ENCODE assay signal across 13 cellular contexts in the genomic region with DNA sequence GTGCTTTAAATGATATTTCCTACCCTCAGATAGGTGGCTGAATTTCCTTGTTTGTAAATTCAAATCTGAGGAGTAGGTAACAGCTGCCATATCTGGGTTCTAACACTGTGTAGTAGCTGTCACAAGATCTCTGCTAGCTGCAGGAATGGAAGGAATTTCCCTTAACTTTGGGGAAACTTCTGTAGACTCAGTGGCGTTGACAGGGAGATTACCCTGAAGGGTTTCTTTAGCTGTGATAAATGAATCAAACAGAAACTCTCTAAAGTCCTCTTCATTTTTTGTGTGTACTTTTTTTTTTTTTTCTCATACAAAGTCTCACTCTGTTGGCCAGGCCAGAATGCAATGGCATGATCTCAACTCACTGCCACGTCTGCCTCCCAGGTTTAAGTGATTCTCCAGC. TPM values are rescaled to one million over a fixed set of nuclear protein-coding genes. Genes with fewer than 3 reads are reported as not detected.
A peak's percentile ranks its signal among the peaks of the same experiment; 100 is the strongest.
DNase-seq lines count a peak whose midpoint lies in the region; ATAC-seq, FAIRE-seq and TF ChIP-seq lines count a peak whose summit lies in the region.
"Had no signal": no experiment of that assay in that cellular context is flagged by ENCODE, and none has a peak within 500 bp of the region (broad histone marks: within the 10 kb centered on the region; RNA-seq: fewer than 3 reads in every experiment).

No MANE protein-coding gene starts in this region.

- H3K9me3 ChIP-seq in HepG2 (ENCODE audit: low read length): no peaks in the 10 kb centered on the region

- intact Hi-C loops in head of caudate nucleus (cut with DNase I) (no loop called here), HepG2 (cut with micrococcal nuclease; ENCODE audit: unreplicated experiment) (no loop called here)

- BruUV-seq in HepG2 (replicated peaks; lab: Mats Ljungman, UMichigan): no TSS peak

- no peak for TF ChIP-seq CTCF in fibroblast of pulmonary artery (IDR thresholded peaks at IDR 0.05; ENCODE audit: low read length, missing control alignments)
- TF ChIP-seq CTCF in coronary artery (IDR thresholded peaks at IDR 0.05): no peak
- no peak for TF ChIP-seq CTCF in HepG2 (CRISPR knock-in tag; IDR thresholded peaks at IDR 0.05)

- no peak overlapping the region for H3K4me2 ChIP-seq in HepG2 (ENCODE audit: low read depth, low read length)

- peak; percentile 49 for ATAC-seq in GM21360 (IDR thresholded peaks at IDR 0.05; ENCODE audit: unreplicated experiment)
- ATAC-seq in HepG2: no peak

- H3K27me3 ChIP-seq in HepG2 (ENCODE audit: control insufficient read depth in 1 of 2, insufficient read depth in 2 of 2, low read length in 2 of 2): peaks cover 2 to 14% of the 10 kb centered on the region in 2 experiments; a peak in 4 of 5 replicates
- H3K27me3 ChIP-seq: dorsolateral prefrontal cortex had no signal

- H4K20me1 ChIP-seq in HepG2 (ENCODE audit: insufficient read depth, low read length): no peaks in the 10 kb centered on the region

- TF ChIP-seq POLR2A in HepG2 (IDR thresholded peaks at IDR 0.05; ENCODE audit: insufficient read depth in 1 of 2, low read depth in 2 of 2, low read length in 2 of 2): no peak

- no peak overlapping the region for H2AFZ ChIP-seq in HepG2 (ENCODE audit: low read length)

- H3K27ac ChIP-seq in coronary artery: no peak overlapping the region
- H3K27ac ChIP-seq in HepG2 (ENCODE audit: extremely low read length, insufficient read depth, low read length): no peak overlapping the region
- H3K27ac ChIP-seq: dorsolateral prefrontal cortex had no signal

- in situ Hi-C loops in HepG2 (cut with HindIII; ENCODE audit: extremely low pct_ligation_motif_present, low pct_unique_long_range_greater_than_20kb): no loop called here

- POLR2A ChIA-PET in HepG2 (lab: Yijun Ruan, JAX): no interaction called here

- CTCF ChIA-PET in HepG2 (lab: Yijun Ruan, JAX; ENCODE audit: low intra/inter-chr PET ratio, low total read pairs): no interaction called here

- H3K36me3 ChIP-seq in HepG2 (replicated peaks in 1 of 2; ENCODE audit: control insufficient read depth in 1 of 2, insufficient read depth in 2 of 2, low read length in 2 of 2): no peaks in the 10 kb centered on the region

- no peak for TF ChIP-seq RAD21 in HepG2 (CRISPR knock-in tag; IDR thresholded peaks at IDR 0.05)

- DNase-seq in ELR (ENCODE audit: low read depth) (peak; percentile 41), M059J (ENCODE audit: low read depth) (peak; percentile 46), fibroblast of pulmonary artery (ENCODE audit: low read depth) (peak; percentile 72), coronary artery (ENCODE audit: low spot score) (no peak), head of caudate nucleus (no peak), HepG2 (ENCODE audit: low spot score) (no peak)
- DNase-seq in activated effector memory CD4-positive, alpha-beta T cell treated with Interleukin-2 at 50 U/mL for 16 hours: no peak
- DNase-seq: COR-L47, dorsolateral prefrontal cortex, islet precursor cell, NCI-H2029 treated with DMSO at 0.1 percent for 48 hours had no signal

- TF ChIP-seq EP300 in HepG2 (IDR thresholded peaks at IDR 0.05; ENCODE audit: low read depth in 2 of 2, low read length in 2 of 2): no peak
- no peak for TF ChIP-seq EP300 in HepG2 (CRISPR knock-in tag; IDR thresholded peaks at IDR 0.05; ENCODE audit: borderline replicate concordance)

- 3% methylated on average over 2 of the region's 2 CpGs for WGBS in HepG2 (ENCODE audit: low lambda C conversion rate)

- no peak overlapping the region for H3K9ac ChIP-seq in HepG2 (ENCODE audit: insufficient read depth, low read depth, low read length)

- no peak for FAIRE-seq in HepG2 (lab: Jason Lieb, UNC)

- H3K4me3 ChIP-seq in fibroblast of pulmonary artery (replicated peaks; ENCODE audit: low read depth, low read length) (no peak overlapping the region), coronary artery (no peak overlapping the region), HepG2 (replicated peaks in 1 of 3; ENCODE audit: insufficient read depth in 1 of 3, low read depth in 2 of 3, low read length in 3 of 3) (no peak overlapping the region)
- H3K4me3 ChIP-seq: dorsolateral prefrontal cortex had no signal

- H3K79me2 ChIP-seq in HepG2 (ENCODE audit: insufficient read depth, low read length): no peaks in the 10 kb centered on the region

- peaks cover 14% of the 10 kb centered on the region; the same call in 1 of the 2 replicates for H3K4me1 ChIP-seq in HepG2 (ENCODE audit: insufficient read depth, low read length)

TF ChIP-seq in HepG2, 621 proteins besides CTCF, POLR2A, EP300 and RAD21 (continues in another document):
- no peak for TF ChIP-seq NCOA5 (CRISPR knock-in tag; IDR thresholded peaks at IDR 0.05)
- no peak for TF ChIP-seq ZNF747 (CRISPR knock-in tag; IDR thresholded peaks at IDR 0.05; ENCODE audit: borderline replicate concordance)
- TF ChIP-seq, protein P1, sequence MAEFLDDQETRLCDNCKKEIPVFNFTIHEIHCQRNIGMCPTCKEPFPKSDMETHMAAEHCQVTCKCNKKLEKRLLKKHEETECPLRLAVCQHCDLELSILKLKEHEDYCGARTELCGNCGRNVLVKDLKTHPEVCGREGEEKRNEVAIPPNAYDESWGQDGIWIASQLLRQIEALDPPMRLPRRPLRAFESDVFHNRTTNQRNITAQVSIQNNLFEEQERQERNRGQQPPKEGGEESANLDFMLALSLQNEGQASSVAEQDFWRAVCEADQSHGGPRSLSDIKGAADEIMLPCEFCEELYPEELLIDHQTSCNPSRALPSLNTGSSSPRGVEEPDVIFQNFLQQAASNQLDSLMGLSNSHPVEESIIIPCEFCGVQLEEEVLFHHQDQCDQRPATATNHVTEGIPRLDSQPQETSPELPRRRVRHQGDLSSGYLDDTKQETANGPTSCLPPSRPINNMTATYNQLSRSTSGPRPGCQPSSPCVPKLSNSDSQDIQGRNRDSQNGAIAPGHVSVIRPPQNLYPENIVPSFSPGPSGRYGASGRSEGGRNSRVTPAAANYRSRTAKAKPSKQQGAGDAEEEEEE (CRISPR knock-in tag; IDR thresholded peaks at IDR 0.05; ENCODE audit: borderline replicate concordance): no peak
- no peak for TF ChIP-seq ZNF33B (CRISPR knock-in tag; IDR thresholded peaks at IDR 0.05)
- TF ChIP-seq NR1H2 (CRISPR knock-in tag; IDR thresholded peaks at IDR 0.05; ENCODE audit: borderline replicate concordance, low read depth): no peak
- TF ChIP-seq TCF7L2 (IDR thresholded peaks at IDR 0.05; ENCODE audit: low read depth, low read length): no peak
- no peak for TF ChIP-seq THAP11 (CRISPR knock-in tag; IDR thresholded peaks at IDR 0.05)
- no peak for TF ChIP-seq KMT2B (CRISPR knock-in tag; IDR thresholded peaks at IDR 0.05)
- no peak for TF ChIP-seq TBP (CRISPR knock-in tag; IDR thresholded peaks at IDR 0.05)
- TF ChIP-seq ZFP62 (CRISPR knock-in tag; IDR thresholded peaks at IDR 0.05): no peak

RNA-seq across cellular contexts. Expression of a gene that starts 5.3 kb away (rescaled TPM):
- 45.6 and 73.9 TPM in 2 replicates for total RNA-seq in M059J (2014; rRNA removed; shearing (Covaris generic))
- total RNA-seq in HepG2 (2016; rRNA removed; fragmentation: Illumina TruSeq; extraction: Trizol): not detected in 2 replicates
- total RNA-seq in HepG2 (2016; cell fraction: cytosol; rRNA removed; fragmentation: Illumina TruSeq; extraction: Trizol; ENCODE audit: low read depth): not detected in 2 replicates
- not detected in 2 replicates for total RNA-seq in HepG2 (2016; cell fraction: insoluble cytoplasmic fraction; rRNA removed; fragmentation: Illumina TruSeq; extraction: Trizol)
- total RNA-seq in HepG2 (2016; cell fraction: membrane; rRNA removed; fragmentation: Illumina TruSeq; extraction: Trizol): not detected in 2 replicates
- total RNA-seq in HepG2 (2016; cell fraction: nucleus; rRNA removed; fragmentation: Illumina TruSeq; extraction: Trizol): not detected in 2 replicates
- polyA plus RNA-seq in HepG2 (2011; rRNA removed): 0.03 TPM in 1 of 2 replicates, not detected in the other
- not detected in 2 replicates for polyA plus RNA-seq in HepG2 (2011; cell fraction: cytosol; rRNA removed)
- not detected in 2 replicates for polyA plus RNA-seq in HepG2 (2011; cell fraction: nucleus; rRNA removed)
- polyA plus RNA-seq in HepG2 (2012): not detected in 2 replicates
- not detected in 2 replicates for polyA plus RNA-seq in HepG2 (2016; cell fraction: cytosol; fragmentation: Illumina TruSeq; extraction: Trizol; ENCODE audit: low read depth)
- polyA plus RNA-seq in HepG2 (2016; cell fraction: insoluble cytoplasmic fraction; fragmentation: Illumina TruSeq; extraction: Trizol; ENCODE audit: low read depth): not detected in 2 replicates
- polyA plus RNA-seq in HepG2 (2016; cell fraction: membrane; fragmentation: Illumina TruSeq; extraction: Trizol; ENCODE audit: low read depth): not detected in 2 replicates
- not detected in 2 replicates for polyA plus RNA-seq in HepG2 (2016; cell fraction: nucleus; fragmentation: Illumina TruSeq; extraction: Trizol; ENCODE audit: insufficient read depth, low read depth)
- polyA minus RNA-seq in HepG2 (2011; rRNA and poly(A)+ RNA removed; ENCODE audit: low replicate concordance): not detected in 2 replicates
- polyA minus RNA-seq in HepG2 (2011; cell fraction: cytosol; rRNA and poly(A)+ RNA removed): not detected in 2 replicates
- not detected in 2 replicates for polyA minus RNA-seq in HepG2 (2011; cell fraction: nucleus; rRNA and poly(A)+ RNA removed)
- total RNA-seq: SK-MEL-5 had no signal

RNA-seq across cellular contexts. Expression of a gene that starts 26.0 kb away (rescaled TPM):
- total RNA-seq in M059J (2014; rRNA removed; shearing (Covaris generic)): 29.0 and 34.6 TPM in 2 replicates
- 21.5 and 23.0 TPM in 2 replicates for total RNA-seq in HepG2 (2016; rRNA removed; fragmentation: Illumina TruSeq; extraction: Trizol)
- 12.1 and 13.1 TPM in 2 replicates for total RNA-seq in HepG2 (2016; cell fraction: cytosol; rRNA removed; fragmentation: Illumina TruSeq; extraction: Trizol; ENCODE audit: low read depth)
- total RNA-seq in HepG2 (2016; cell fraction: insoluble cytoplasmic fraction; rRNA removed; fragmentation: Illumina TruSeq; extraction: Trizol): 19.6 and 23.8 TPM in 2 replicates
- 10.2 and 13.9 TPM in 2 replicates for total RNA-seq in HepG2 (2016; cell fraction: membrane; rRNA removed; fragmentation: Illumina TruSeq; extraction: Trizol)
- total RNA-seq in HepG2 (2016; cell fraction: nucleus; rRNA removed; fragmentation: Illumina TruSeq; extraction: Trizol): 16.2 and 16.9 TPM in 2 replicates
- polyA plus RNA-seq in HepG2 (2011; rRNA removed): 27.2 and 31.9 TPM in 2 replicates
- polyA plus RNA-seq in HepG2 (2011; cell fraction: cytosol; rRNA removed): 23.4 and 24.2 TPM in 2 replicates
- 6.0 and 7.0 TPM in 2 replicates for polyA plus RNA-seq in HepG2 (2011; cell fraction: nucleus; rRNA removed)
- polyA plus RNA-seq in HepG2 (2012): 12.1 and 12.9 TPM in 2 replicates
- polyA plus RNA-seq in HepG2 (2016; cell fraction: cytosol; fragmentation: Illumina TruSeq; extraction: Trizol; ENCODE audit: low read depth): 15.4 and 21.7 TPM in 2 replicates
- 20.3 TPM in 2 replicates for polyA plus RNA-seq in HepG2 (2016; cell fraction: insoluble cytoplasmic fraction; fragmentation: Illumina TruSeq; extraction: Trizol; ENCODE audit: low read depth)
- polyA plus RNA-seq in HepG2 (2016; cell fraction: membrane; fragmentation: Illumina TruSeq; extraction: Trizol; ENCODE audit: low read depth): 9.1 and 11.0 TPM in 2 replicates
- 22.8 and 24.6 TPM in 2 replicates for polyA plus RNA-seq in HepG2 (2016; cell fraction: nucleus; fragmentation: Illumina TruSeq; extraction: Trizol; ENCODE audit: insufficient read depth, low read depth)
- polyA minus RNA-seq in HepG2 (2011; rRNA and poly(A)+ RNA removed; ENCODE audit: low replicate concordance): 6.5 and 21.0 TPM in 2 replicates
- 12.3 and 14.1 TPM in 2 replicates for polyA minus RNA-seq in HepG2 (2011; cell fraction: cytosol; rRNA and poly(A)+ RNA removed)
- 17.4 and 18.0 TPM in 2 replicates for polyA minus RNA-seq in HepG2 (2011; cell fraction: nucleus; rRNA and poly(A)+ RNA removed)

Comparison
In these comparisons a context has a peak if more than half of its experiments do, and no peak if none do; other contexts are left out.
1. DNase-seq: peak in ELR (single experiment), M059J (single experiment) and fibroblast of pulmonary artery (single experiment); none in coronary artery (single experiment), activated effector memory CD4-positive, alpha-beta T cell treated with Interleukin-2 at 50 U/mL for 16 hours (single experiment), head of caudate nucleus (0 of 42) and HepG2 (single experiment).
2. RNA of a gene that starts 5.3 kb away (total RNA-seq): 45.6 to 73.9 TPM in M059J; not detected in HepG2; every median in the first group is over 10 times any median in the second.